7 cellular contexts compared by ENCODE assay signal in genomic region chr13:43379738-43380137, GRCh38.
"Had no signal": no experiment of that assay in that cellular context is flagged by ENCODE, and none has a peak within 500 bp of the region (broad histone marks: within the 10 kb centered on the region; RNA-seq: fewer than 3 reads in every experiment).

No MANE protein-coding gene starts in this region.

- ATAC-seq: GM12878 had no signal

- FAIRE-seq: GM12878, GM12891, GM12892, GM18507, GM19239 had no signal

- H3K4me3 ChIP-seq: GM12878 had no signal

- DNase-seq: GDM1, GF-D8 had no signal
